Comparison of ENCODE assay signal across 16 cellular contexts in the genomic region with DNA sequence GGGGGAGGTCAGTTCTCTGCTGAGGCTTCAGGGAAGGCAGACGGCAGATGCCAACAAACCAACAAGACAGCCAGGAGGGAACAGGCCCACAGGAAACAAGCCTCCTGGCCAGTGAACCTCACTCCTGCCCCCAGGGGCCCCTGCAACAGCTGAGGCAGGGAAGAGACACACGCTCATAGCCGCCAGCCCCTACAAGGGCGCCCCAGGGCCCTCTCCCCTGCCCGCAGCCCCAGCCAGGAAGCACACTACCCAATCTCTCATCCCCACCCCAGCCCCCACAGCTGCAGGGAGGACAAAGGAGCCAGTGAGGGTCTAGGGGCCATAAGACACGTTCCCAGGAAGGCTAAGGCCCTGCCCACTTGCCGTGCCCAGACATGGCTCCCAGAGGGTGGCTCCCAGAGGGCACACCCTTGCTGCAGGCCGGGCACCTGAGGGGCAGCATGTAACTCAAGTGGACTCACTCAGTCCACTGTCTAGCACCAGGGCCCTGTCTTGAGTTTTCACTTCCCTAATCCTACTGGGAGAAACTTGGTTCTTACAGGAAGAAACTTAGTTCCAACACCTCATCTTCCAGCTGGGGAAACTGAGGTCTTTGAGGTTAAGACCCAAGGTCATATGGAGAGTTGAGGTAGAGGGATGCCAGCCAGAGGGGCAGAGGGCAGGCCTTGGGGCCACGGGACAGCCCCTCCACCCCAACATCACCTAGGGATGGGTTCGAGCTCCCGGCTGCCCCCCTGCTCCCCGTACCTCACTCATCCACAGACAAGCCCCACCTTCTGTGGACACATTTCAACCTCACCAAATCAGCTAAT. TPM values are rescaled to one million over a fixed set of nuclear protein-coding genes. Genes with fewer than 3 reads are reported as not detected.
A peak's percentile ranks its signal among the peaks of the same experiment; 100 is the strongest.
DNase-seq lines count a peak whose midpoint lies in the region; ATAC-seq and TF ChIP-seq lines count a peak whose summit lies in the region.
"Had no signal": no experiment of that assay in that cellular context is flagged by ENCODE, and none has a peak within 500 bp of the region (broad histone marks: within the 10 kb centered on the region; RNA-seq: fewer than 3 reads in every experiment).

No MANE protein-coding gene starts in this region.

- H3K4me1 Mint-ChIP-seq in CD4-positive, CD25-positive, alpha-beta regulatory T cell = peaks cover 0 to 39% (median 25%) of the 10 kb centered on the region in 4 donors
- H3K4me1 Mint-ChIP-seq in activated T-helper 1 cell treated with anti-CD3 and anti-CD28 coated beads, Interleukin-12 subunit alpha, Interleukin-12 subunit beta, Interleukin-2, Interleukin-4 antibody, amounts not matched to agents 30 ng/mL and 10 ng/mL and 1 ng/mL, durations not matched to agents 14 hours and 24 hours and 36 hours (ENCODE audit: low read depth) = peaks cover 37% of the 10 kb centered on the region

- H3K36me3 ChIP-seq in CD4-positive, CD25-positive, alpha-beta regulatory T cell (ENCODE audit: control insufficient read depth, insufficient read depth, low read length) = no peaks in the 10 kb centered on the region
- H3K36me3 ChIP-seq in mucosa of descending colon (ENCODE audit: low read depth) = no peaks in the 10 kb centered on the region
- H3K36me3 ChIP-seq in right atrium auricular region = no peaks in the 10 kb centered on the region
- H3K36me3 ChIP-seq: SJSA1, upper lobe of left lung had no signal

- no peak overlapping the region for H3K27ac ChIP-seq in CD4-positive, CD25-positive, alpha-beta regulatory T cell (ENCODE audit: insufficient read depth, low read length, poor library complexity, severe bottlenecking)
- no peak overlapping the region for H3K27ac ChIP-seq in right atrium auricular region
- H3K27ac ChIP-seq: GM23248, SJSA1, upper lobe of left lung had no signal

- peak overlapping the region; percentile 38 to 95 (median 90) for H3K27ac Mint-ChIP-seq in CD4-positive, CD25-positive, alpha-beta regulatory T cell
- H3K27ac Mint-ChIP-seq in activated T-helper 1 cell treated with anti-CD3 and anti-CD28 coated beads, Interleukin-12 subunit alpha, Interleukin-12 subunit beta, Interleukin-2, Interleukin-4 antibody, amounts not matched to agents 30 ng/mL and 10 ng/mL and 1 ng/mL, durations not matched to agents 14 hours and 24 hours and 36 hours = peak overlapping the region; percentile 88

- no peaks in the 10 kb centered on the region for H3K27me3 ChIP-seq in CD4-positive, CD25-positive, alpha-beta regulatory T cell (ENCODE audit: control insufficient read depth, insufficient read depth, low read length)
- H3K27me3 ChIP-seq in right atrium auricular region = no peaks in the 10 kb centered on the region
- H3K27me3 ChIP-seq: SJSA1, upper lobe of left lung had no signal

- no peaks in the 10 kb centered on the region for H3K27me3 Mint-ChIP-seq in CD4-positive, CD25-positive, alpha-beta regulatory T cell
- H3K27me3 Mint-ChIP-seq in activated T-helper 1 cell treated with anti-CD3 and anti-CD28 coated beads, Interleukin-12 subunit alpha, Interleukin-12 subunit beta, Interleukin-2, Interleukin-4 antibody, amounts not matched to agents 30 ng/mL and 10 ng/mL and 1 ng/mL, durations not matched to agents 14 hours and 24 hours and 36 hours (ENCODE audit: insufficient read depth) = no peaks in the 10 kb centered on the region

- H3K4me3 ChIP-seq in CD4-positive, CD25-positive, alpha-beta regulatory T cell (ENCODE audit: low read depth, low read length) = peak overlapping the region; percentile 79
- no peak overlapping the region for H3K4me3 ChIP-seq in mucosa of descending colon
- no peak overlapping the region for H3K4me3 ChIP-seq in right atrium auricular region
- H3K4me3 ChIP-seq: GM23248, SJSA1 had no signal

- H3K4me1 ChIP-seq in CD4-positive, CD25-positive, alpha-beta regulatory T cell (ENCODE audit: control insufficient read depth, insufficient read depth, low read length, poor library complexity, severe bottlenecking) = peaks cover 19% of the 10 kb centered on the region
- no peaks in the 10 kb centered on the region for H3K4me1 ChIP-seq in mucosa of descending colon (ENCODE audit: low read depth)
- no peaks in the 10 kb centered on the region for H3K4me1 ChIP-seq in right atrium auricular region
- H3K4me1 ChIP-seq: SJSA1, upper lobe of left lung had no signal

- no peak for DNase-seq in CD4-positive, CD25-positive, alpha-beta regulatory T cell
- peak; percentile 36 for DNase-seq in CMK (ENCODE audit: low read depth)
- DNase-seq in activated T-helper 1 cell treated with anti-CD3 and anti-CD28 coated beads, Interleukin-12 subunit alpha, Interleukin-12 subunit beta, Interleukin-2, Interleukin-4 antibody, amounts not matched to agents 30 ng/mL and 10 ng/mL and 1 ng/mL, durations not matched to agents 14 hours and 24 hours and 36 hours (ENCODE audit: low spot score) = no peak
- DNase-seq in mucosa of descending colon = peak in 2 of 3 donors; percentile 2 to 34
- DNase-seq in NCI-H1105 treated with DMSO at 0.1 percent for 48 hours (lab: John Stamatoyannopoulos, UW) = no peak
- no peak for DNase-seq in right atrium auricular region (ENCODE audit: low spot score)
- DNase-seq: activated CD8-positive, alpha-beta memory T cell treated with anti-CD3 and anti-CD28 coated beads, Interleukin-2, amount 50 U/mL, for 4 hours; aorta; cortex of kidney; GM23248; hippocampal formation; NCI-H1092; stimulated activated CD4-positive, alpha-beta T cell treated with anti-CD3 and anti-CD28 coated beads, Interleukin-2, amount 100 ng/mL, for 48 hours had no signal

- TF ChIP-seq CTCF in mucosa of descending colon (IDR thresholded peaks at IDR 0.05) (no peak), right atrium auricular region (IDR thresholded peaks at IDR 0.05) (no peak)

- H3K36me3 Mint-ChIP-seq in CD4-positive, CD25-positive, alpha-beta regulatory T cell = peaks cover 16% of the 10 kb centered on the region
- no peaks in the 10 kb centered on the region for H3K36me3 Mint-ChIP-seq in activated T-helper 1 cell treated with anti-CD3 and anti-CD28 coated beads, Interleukin-12 subunit alpha, Interleukin-12 subunit beta, Interleukin-2, Interleukin-4 antibody, amounts not matched to agents 30 ng/mL and 10 ng/mL and 1 ng/mL, durations not matched to agents 14 hours and 24 hours and 36 hours (ENCODE audit: low read depth)

- no peaks in the 10 kb centered on the region for H3K9me3 ChIP-seq in CD4-positive, CD25-positive, alpha-beta regulatory T cell (ENCODE audit: control insufficient read depth in 2 of 2, low read length in 2 of 2)
- H3K9me3 ChIP-seq in mucosa of descending colon (no peaks in the 10 kb centered on the region), right atrium auricular region (no peaks in the 10 kb centered on the region)
- H3K9me3 ChIP-seq: SJSA1, upper lobe of left lung had no signal

- no peaks in the 10 kb centered on the region for H3K9me3 Mint-ChIP-seq in CD4-positive, CD25-positive, alpha-beta regulatory T cell
- no peaks in the 10 kb centered on the region for H3K9me3 Mint-ChIP-seq in activated T-helper 1 cell treated with anti-CD3 and anti-CD28 coated beads, Interleukin-12 subunit alpha, Interleukin-12 subunit beta, Interleukin-2, Interleukin-4 antibody, amounts not matched to agents 30 ng/mL and 10 ng/mL and 1 ng/mL, durations not matched to agents 14 hours and 24 hours and 36 hours

- no peak for ATAC-seq in CD4-positive, CD25-positive, alpha-beta regulatory T cell (ENCODE audit: low read depth in 2 of 2)
- no peak for ATAC-seq in mucosa of descending colon
- ATAC-seq in GM18907 (IDR thresholded peaks at IDR 0.05; ENCODE audit: unreplicated experiment) = no peak

- intact Hi-C loops in activated T-helper 1 cell treated with anti-CD3 and anti-CD28 coated beads, Interleukin-12 subunit alpha, Interleukin-12 subunit beta, Interleukin-2, Interleukin-4 antibody, amounts not matched to agents 30 ng/mL and 10 ng/mL and 1 ng/mL, durations not matched to agents 14 hours and 24 hours and 36 hours (cut with micrococcal nuclease) = no loop called here
- intact Hi-C loops in mucosa of descending colon (cut with DNase I, micrococcal nuclease) = no loop called here

- H3K4me3 Mint-ChIP-seq in CD4-positive, CD25-positive, alpha-beta regulatory T cell = peak overlapping the region; percentile 78 to 95 (median 86)
- H3K4me3 Mint-ChIP-seq in activated T-helper 1 cell treated with anti-CD3 and anti-CD28 coated beads, Interleukin-12 subunit alpha, Interleukin-12 subunit beta, Interleukin-2, Interleukin-4 antibody, amounts not matched to agents 30 ng/mL and 10 ng/mL and 1 ng/mL, durations not matched to agents 14 hours and 24 hours and 36 hours = peak overlapping the region; percentile 79

RNA-seq across cellular contexts. Expression of a gene that starts 37.3 kb away (rescaled TPM):
- not detected for total RNA-seq in CD4-positive, CD25-positive, alpha-beta regulatory T cell
- polyA plus RNA-seq in CD4-positive, CD25-positive, alpha-beta regulatory T cell = not detected
- total RNA-seq in activated T-helper 1 cell treated with anti-CD3 and anti-CD28 coated beads, Interleukin-12 subunit alpha, Interleukin-12 subunit beta, Interleukin-2, Interleukin-4 antibody, amounts not matched to agents 30 ng/mL and 10 ng/mL and 1 ng/mL, durations not matched to agents 14 hours and 24 hours and 36 hours = not detected in 2 replicates
- 1 to 10 TPM in 2 of 3 donors, under 1 TPM in 1; 0.96 to 3.6 (median 1.6) TPM for total RNA-seq in mucosa of descending colon
- under 1 TPM in 1 of 2 donors, not detected in 1; 0.31 TPM for total RNA-seq in right atrium auricular region
- total RNA-seq: aorta, GM23248, SJSA1, upper lobe of left lung had no signal
- polyA plus RNA-seq: aorta, GM23248 had no signal

Comparison
In these comparisons a context has a peak if more than half of its experiments do, and no peak if none do; other contexts are left out.
1. DNase-seq: peak in CMK (single experiment) and mucosa of descending colon (2 of 3); none in CD4-positive, CD25-positive, alpha-beta regulatory T cell (0 of 3), activated T-helper 1 cell treated with anti-CD3 and anti-CD28 coated beads, Interleukin-12 subunit alpha, Interleukin-12 subunit beta, Interleukin-2, Interleukin-4 antibody, amounts not matched to agents 30 ng/mL and 10 ng/mL and 1 ng/mL, durations not matched to agents 14 hours and 24 hours and 36 hours (single experiment), NCI-H1105 treated with DMSO at 0.1 percent for 48 hours (single experiment) and right atrium auricular region (single experiment).